In genomic region chr4:22970665-22971064, GRCh38 we compare ENCODE assay signal across 1 cellular context.
TF ChIP-seq lines count a peak whose summit lies in the region.

No MANE protein-coding gene starts in this region.

TF ChIP-seq in GM23338, 12 proteins besides CTCF, POLR2A, EP300 and RAD21 (continued from another document):
- no peak for TF ChIP-seq EZH2 (IDR thresholded peaks at IDR 0.05; ENCODE audit: low read depth, unreplicated experiment)
- TF ChIP-seq ZNF331 (CRISPR knock-in tag; IDR thresholded peaks at IDR 0.05; ENCODE audit: low read depth): no peak
- TF ChIP-seq ZNF114 (CRISPR knock-in tag; IDR thresholded peaks at IDR 0.05): no peak
- no peak for TF ChIP-seq ZNF462 (CRISPR knock-in tag; IDR thresholded peaks at IDR 0.05)
